6 cellular contexts compared by ENCODE assay signal in genomic region chr6:26363882-26364825, GRCh38. TPM values are rescaled to one million over a fixed set of nuclear protein-coding genes. Genes with fewer than 3 reads are reported as not detected.
DNase-seq lines count a peak whose midpoint lies in the region; ATAC-seq and TF ChIP-seq lines count a peak whose summit lies in the region.

No MANE protein-coding gene starts in this region.

- no peaks in the 10 kb centered on the region for H3K27me3 ChIP-seq in adipocyte (replicated peaks; ENCODE audit: control insufficient read depth, insufficient read depth, low read length)

- peaks cover under 1% of the 10 kb centered on the region for H3K36me3 ChIP-seq in adipocyte (ENCODE audit: control insufficient read depth, insufficient read depth, low read length, severe bottlenecking)

- ATAC-seq in GM18870 (IDR thresholded peaks at IDR 0.05; ENCODE audit: unreplicated experiment) (no peak), HG03520 (IDR thresholded peaks at IDR 0.05; ENCODE audit: unreplicated experiment) (no peak)

- H3K4me1 ChIP-seq in adipocyte (ENCODE audit: control insufficient read depth, insufficient read depth, low read length), result peaks cover 14% of the 10 kb centered on the region

- no peaks in the 10 kb centered on the region for H3K9me3 ChIP-seq in adipocyte (ENCODE audit: control insufficient read depth, low read length)

- no peak for TF ChIP-seq CTCF in GM12864 (IDR thresholded peaks at IDR 0.05; ENCODE audit: low read depth, low read length, missing control alignments)

- no peak for DNase-seq in GM12864 (ENCODE audit: low read depth)
- peak; percentile 43 for DNase-seq in adipocyte (ENCODE audit: low read depth)
- peak; percentile 32 for DNase-seq in myocyte (ENCODE audit: low read depth)
- DNase-seq in activated CD4-positive, alpha-beta T cell treated with anti-CD3 and anti-CD28 coated beads, Interleukin-2, amount 50 U/mL, for 4 hours, result no peak

- H3K9ac ChIP-seq in adipocyte (ENCODE audit: low read length), result peak overlapping the region; percentile 91

- H3K4me3 ChIP-seq in GM12864 (ENCODE audit: low read depth, low read length), result peak overlapping the region; percentile 81
- peak overlapping the region; percentile 97 for H3K4me3 ChIP-seq in adipocyte (ENCODE audit: low read length)

RNA-seq across cellular contexts. Expression of gene BTN3A2, which starts 0.8 kb away (rescaled TPM):
- total RNA-seq in myocyte, result 17.4 and 21.8 TPM in 2 replicates
- 26.4 TPM for polyA plus RNA-seq in myocyte (2012)

RNA-seq across cellular contexts. Expression of gene BTN2A2, which starts 18.8 kb away (rescaled TPM):
- 6.2 and 10.4 TPM in 2 replicates for total RNA-seq in myocyte
- 17.8 TPM for polyA plus RNA-seq in myocyte (2012)

RNA-seq across cellular contexts. Expression of gene BTN3A1, which starts 37.9 kb away (rescaled TPM):
- total RNA-seq in myocyte, result 9.6 and 13.8 TPM in 2 replicates
- 13.9 TPM for polyA plus RNA-seq in myocyte (2012)

Comparison
In these comparisons a context has a peak if more than half of its experiments do, and no peak if none do; other contexts are left out.
1. DNase-seq: peak in adipocyte (single experiment) and myocyte (single experiment); none in GM12864 (single experiment) and activated CD4-positive, alpha-beta T cell treated with anti-CD3 and anti-CD28 coated beads, Interleukin-2, amount 50 U/mL, for 4 hours (0 of 2).